Comparison of ENCODE assay signal across 1 cellular context in genomic region chr17:1742371-1743093, GRCh38.
TF ChIP-seq lines count a peak whose summit lies in the region.

SERPINF2 (plus strand) TSS chr17:1742871; CDS start chr17:1744996, 2,125 bp downstream.

TF ChIP-seq in HepG2, 621 proteins besides CTCF, POLR2A, EP300 and RAD21 (continued from another document and continues in another):
- TF ChIP-seq ZNF646 (CRISPR knock-in tag; IDR thresholded peaks at IDR 0.05) (no peak), HES4 (CRISPR knock-in tag; IDR thresholded peaks at IDR 0.05; ENCODE audit: borderline replicate concordance) (peak; percentile 76), KLF9 (CRISPR knock-in tag; IDR thresholded peaks at IDR 0.05; ENCODE audit: low read depth) (no peak), NCOR1 (IDR thresholded peaks at IDR 0.05; ENCODE audit: borderline replicate concordance, low read length) (peak; percentile 69; the same call in 1 of the 2 replicates), ZNF441 (CRISPR knock-in tag; IDR thresholded peaks at IDR 0.05; ENCODE audit: borderline replicate concordance) (peak; percentile 58; the same call in 1 of the 2 replicates), ZFP91 (CRISPR knock-in tag; IDR thresholded peaks at IDR 0.05; ENCODE audit: borderline replicate concordance) (no peak), NKX3-1 (CRISPR knock-in tag; IDR thresholded peaks at IDR 0.05) (0 out of 2 replicates have a peak, but pooled peaks have one; percentile 34), PHF8 (CRISPR knock-in tag; IDR thresholded peaks at IDR 0.05) (peak; percentile 58), FOXA3 (CRISPR knock-in tag; IDR thresholded peaks at IDR 0.05) (peak; percentile 89), PAF1 (CRISPR knock-in tag; IDR thresholded peaks at IDR 0.05) (no peak), ZMYM3 (CRISPR knock-in tag; IDR thresholded peaks at IDR 0.05) (peak; percentile 87), SOX6 (IDR thresholded peaks at IDR 0.05) (no peak), SOX6 (CRISPR knock-in tag; IDR thresholded peaks at IDR 0.05) (peak; percentile 61), ERF (CRISPR knock-in tag; IDR thresholded peaks at IDR 0.05) (peak; percentile 85), SAP130 (CRISPR knock-in tag; IDR thresholded peaks at IDR 0.05; ENCODE audit: low read depth) (peak; percentile 85), ZBTB42 (CRISPR knock-in tag; IDR thresholded peaks at IDR 0.05) (no peak), ZNF350 (CRISPR knock-in tag; IDR thresholded peaks at IDR 0.05; ENCODE audit: borderline replicate concordance, low read depth) (peak; percentile 83; the same call in 1 of the 2 replicates), HIVEP1 (CRISPR knock-in tag; IDR thresholded peaks at IDR 0.05) (0 out of 2 replicates have a peak, but pooled peaks have one; percentile 23), YEATS4 (CRISPR knock-in tag; IDR thresholded peaks at IDR 0.05; ENCODE audit: borderline replicate concordance) (peak; percentile 67), SIX4 (CRISPR knock-in tag; IDR thresholded peaks at IDR 0.05) (peak; percentile 53; the same call in 1 of the 2 replicates), FOXK2 (IDR thresholded peaks at IDR 0.05) (0 out of 2 replicates have a peak, but pooled peaks have one; percentile 38), TBX2 (CRISPR knock-in tag; IDR thresholded peaks at IDR 0.05; ENCODE audit: borderline replicate concordance) (peak; percentile 72), REXO4 (CRISPR knock-in tag; IDR thresholded peaks at IDR 0.05; ENCODE audit: borderline replicate concordance) (no peak), ATF7-NPFF (CRISPR knock-in tag; IDR thresholded peaks at IDR 0.05; ENCODE audit: low read depth) (peak; percentile 65; the same call in 1 of the 2 replicates), JUNB (CRISPR knock-in tag; IDR thresholded peaks at IDR 0.05; ENCODE audit: borderline replicate concordance) (no peak), MAZ (IDR thresholded peaks at IDR 0.05; ENCODE audit: borderline replicate concordance, low read depth, low read length) (peak; percentile 75; the same call in 1 of the 2 replicates), MAZ (CRISPR knock-in tag; IDR thresholded peaks at IDR 0.05; ENCODE audit: low read depth) (peak; percentile 88), ZKSCAN8 (CRISPR knock-in tag; IDR thresholded peaks at IDR 0.05; ENCODE audit: borderline replicate concordance) (no peak; the same call in 1 of the 2 replicates), MED1 (CRISPR knock-in tag; IDR thresholded peaks at IDR 0.05) (peak; percentile 92), TBX3 (IDR thresholded peaks at IDR 0.05; ENCODE audit: borderline replicate concordance) (no peak), ZC3H13 (CRISPR knock-in tag; IDR thresholded peaks at IDR 0.05) (no peak), NR2F6 (IDR thresholded peaks at IDR 0.05) (peak; percentile 90), NR2F6 (CRISPR knock-in tag; IDR thresholded peaks at IDR 0.05) (peak; percentile 84), KLF6 (CRISPR knock-in tag; IDR thresholded peaks at IDR 0.05) (peak; percentile 83; the same call in 1 of the 2 replicates), XRCC5 (optimal IDR thresholded peaks at IDR 0.05; ENCODE audit: low read length) (peak; percentile 44), LBX2 (CRISPR knock-in tag; IDR thresholded peaks at IDR 0.05; ENCODE audit: borderline replicate concordance) (no peak), JUN (CRISPR knock-in tag; IDR thresholded peaks at IDR 0.05) (no peak), HNRNPL (IDR thresholded peaks at IDR 0.05; ENCODE audit: low read depth, low read length) (peak; percentile 79; the same call in 1 of the 2 replicates), TAF1 (CRISPR knock-in tag; IDR thresholded peaks at IDR 0.05) (peak; percentile 87), HOXA5 (CRISPR knock-in tag; IDR thresholded peaks at IDR 0.05) (peak; percentile 32; the same call in 1 of the 2 replicates), ZBTB7B (CRISPR knock-in tag; IDR thresholded peaks at IDR 0.05) (peak; percentile 96), ZNF746 (CRISPR knock-in tag; IDR thresholded peaks at IDR 0.05) (peak; percentile 84; the same call in 1 of the 2 replicates), NONO (IDR thresholded peaks at IDR 0.05) (no peak), NONO (CRISPR knock-in tag; conservative IDR thresholded peaks at IDR 0.05) (0 out of 2 replicates have a peak, but pooled peaks have one; percentile 47), TBL1XR1 (IDR thresholded peaks at IDR 0.05; ENCODE audit: borderline replicate concordance, low read length, partially characterized antibody) (peak; percentile 64), NCOA2 (CRISPR knock-in tag; IDR thresholded peaks at IDR 0.05) (peak; percentile 78; the same call in 1 of the 2 replicates), SSRP1 (CRISPR knock-in tag; IDR thresholded peaks at IDR 0.05) (no peak)
- TF ChIP-seq, protein P1, sequence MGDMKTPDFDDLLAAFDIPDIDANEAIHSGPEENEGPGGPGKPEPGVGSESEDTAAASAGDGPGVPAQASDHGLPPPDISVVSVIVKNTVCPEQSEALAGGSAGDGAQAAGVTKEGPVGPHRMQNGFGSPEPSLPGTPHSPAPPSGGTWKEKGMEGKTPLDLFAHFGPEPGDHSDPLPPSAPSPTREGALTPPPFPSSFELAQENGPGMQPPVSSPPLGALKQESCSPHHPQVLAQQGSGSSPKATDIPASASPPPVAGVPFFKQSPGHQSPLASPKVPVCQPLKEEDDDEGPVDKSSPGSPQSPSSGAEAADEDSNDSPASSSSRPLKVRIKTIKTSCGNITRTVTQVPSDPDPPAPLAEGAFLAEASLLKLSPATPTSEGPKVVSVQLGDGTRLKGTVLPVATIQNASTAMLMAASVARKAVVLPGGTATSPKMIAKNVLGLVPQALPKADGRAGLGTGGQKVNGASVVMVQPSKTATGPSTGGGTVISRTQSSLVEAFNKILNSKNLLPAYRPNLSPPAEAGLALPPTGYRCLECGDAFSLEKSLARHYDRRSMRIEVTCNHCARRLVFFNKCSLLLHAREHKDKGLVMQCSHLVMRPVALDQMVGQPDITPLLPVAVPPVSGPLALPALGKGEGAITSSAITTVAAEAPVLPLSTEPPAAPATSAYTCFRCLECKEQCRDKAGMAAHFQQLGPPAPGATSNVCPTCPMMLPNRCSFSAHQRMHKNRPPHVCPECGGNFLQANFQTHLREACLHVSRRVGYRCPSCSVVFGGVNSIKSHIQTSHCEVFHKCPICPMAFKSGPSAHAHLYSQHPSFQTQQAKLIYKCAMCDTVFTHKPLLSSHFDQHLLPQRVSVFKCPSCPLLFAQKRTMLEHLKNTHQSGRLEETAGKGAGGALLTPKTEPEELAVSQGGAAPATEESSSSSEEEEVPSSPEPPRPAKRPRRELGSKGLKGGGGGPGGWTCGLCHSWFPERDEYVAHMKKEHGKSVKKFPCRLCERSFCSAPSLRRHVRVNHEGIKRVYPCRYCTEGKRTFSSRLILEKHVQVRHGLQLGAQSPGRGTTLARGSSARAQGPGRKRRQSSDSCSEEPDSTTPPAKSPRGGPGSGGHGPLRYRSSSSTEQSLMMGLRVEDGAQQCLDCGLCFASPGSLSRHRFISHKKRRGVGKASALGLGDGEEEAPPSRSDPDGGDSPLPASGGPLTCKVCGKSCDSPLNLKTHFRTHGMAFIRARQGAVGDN (CRISPR knock-in tag; IDR thresholded peaks at IDR 0.05) = peak; percentile 82
- TF ChIP-seq, protein P2, sequence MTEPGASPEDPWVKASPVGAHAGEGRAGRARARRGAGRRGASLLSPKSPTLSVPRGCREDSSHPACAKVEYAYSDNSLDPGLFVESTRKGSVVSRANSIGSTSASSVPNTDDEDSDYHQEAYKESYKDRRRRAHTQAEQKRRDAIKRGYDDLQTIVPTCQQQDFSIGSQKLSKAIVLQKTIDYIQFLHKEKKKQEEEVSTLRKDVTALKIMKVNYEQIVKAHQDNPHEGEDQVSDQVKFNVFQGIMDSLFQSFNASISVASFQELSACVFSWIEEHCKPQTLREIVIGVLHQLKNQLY (CRISPR knock-in tag; IDR thresholded peaks at IDR 0.05) = peak; percentile 51; the same call in 1 of the 2 replicates
- TF ChIP-seq, protein P3, sequence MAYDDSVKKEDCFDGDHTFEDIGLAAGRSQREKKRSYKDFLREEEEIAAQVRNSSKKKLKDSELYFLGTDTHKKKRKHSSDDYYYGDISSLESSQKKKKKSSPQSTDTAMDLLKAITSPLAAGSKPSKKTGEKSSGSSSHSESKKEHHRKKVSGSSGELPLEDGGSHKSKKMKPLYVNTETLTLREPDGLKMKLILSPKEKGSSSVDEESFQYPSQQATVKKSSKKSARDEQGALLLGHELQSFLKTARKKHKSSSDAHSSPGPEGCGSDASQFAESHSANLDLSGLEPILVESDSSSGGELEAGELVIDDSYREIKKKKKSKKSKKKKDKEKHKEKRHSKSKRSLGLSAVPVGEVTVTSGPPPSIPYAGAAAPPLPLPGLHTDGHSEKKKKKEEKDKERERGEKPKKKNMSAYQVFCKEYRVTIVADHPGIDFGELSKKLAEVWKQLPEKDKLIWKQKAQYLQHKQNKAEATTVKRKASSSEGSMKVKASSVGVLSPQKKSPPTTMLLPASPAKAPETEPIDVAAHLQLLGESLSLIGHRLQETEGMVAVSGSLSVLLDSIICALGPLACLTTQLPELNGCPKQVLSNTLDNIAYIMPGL (CRISPR knock-in tag; IDR thresholded peaks at IDR 0.05; ENCODE audit: borderline replicate concordance in 1 of 2, low read depth in 1 of 2) = peak in 1 of 2 experiments; percentile 55; a peak in 2 of 4 replicates
- TF ChIP-seq, protein P4, sequence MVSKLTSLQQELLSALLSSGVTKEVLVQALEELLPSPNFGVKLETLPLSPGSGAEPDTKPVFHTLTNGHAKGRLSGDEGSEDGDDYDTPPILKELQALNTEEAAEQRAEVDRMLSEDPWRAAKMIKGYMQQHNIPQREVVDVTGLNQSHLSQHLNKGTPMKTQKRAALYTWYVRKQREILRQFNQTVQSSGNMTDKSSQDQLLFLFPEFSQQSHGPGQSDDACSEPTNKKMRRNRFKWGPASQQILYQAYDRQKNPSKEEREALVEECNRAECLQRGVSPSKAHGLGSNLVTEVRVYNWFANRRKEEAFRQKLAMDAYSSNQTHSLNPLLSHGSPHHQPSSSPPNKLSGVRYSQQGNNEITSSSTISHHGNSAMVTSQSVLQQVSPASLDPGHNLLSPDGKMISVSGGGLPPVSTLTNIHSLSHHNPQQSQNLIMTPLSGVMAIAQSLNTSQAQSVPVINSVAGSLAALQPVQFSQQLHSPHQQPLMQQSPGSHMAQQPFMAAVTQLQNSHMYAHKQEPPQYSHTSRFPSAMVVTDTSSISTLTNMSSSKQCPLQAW (CRISPR knock-in tag; IDR thresholded peaks at IDR 0.05) = peak; percentile 97
- TF ChIP-seq, protein P5, sequence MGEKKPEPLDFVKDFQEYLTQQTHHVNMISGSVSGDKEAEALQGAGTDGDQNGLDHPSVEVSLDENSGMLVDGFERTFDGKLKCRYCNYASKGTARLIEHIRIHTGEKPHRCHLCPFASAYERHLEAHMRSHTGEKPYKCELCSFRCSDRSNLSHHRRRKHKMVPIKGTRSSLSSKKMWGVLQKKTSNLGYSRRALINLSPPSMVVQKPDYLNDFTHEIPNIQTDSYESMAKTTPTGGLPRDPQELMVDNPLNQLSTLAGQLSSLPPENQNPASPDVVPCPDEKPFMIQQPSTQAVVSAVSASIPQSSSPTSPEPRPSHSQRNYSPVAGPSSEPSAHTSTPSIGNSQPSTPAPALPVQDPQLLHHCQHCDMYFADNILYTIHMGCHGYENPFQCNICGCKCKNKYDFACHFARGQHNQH (CRISPR knock-in tag; IDR thresholded peaks at IDR 0.05) = peak; percentile 15; the same call in 1 of the 2 replicates
